ENCODE assay signal across 14 cellular contexts in genomic region chr16:30767767-30768465, GRCh38. TPM values are rescaled to one million over a fixed set of nuclear protein-coding genes. Genes with fewer than 3 reads are reported as not detected.
A peak's percentile ranks its signal among the peaks of the same experiment; 100 is the strongest.
DNase-seq lines count a peak whose midpoint lies in the region; ATAC-seq, FAIRE-seq and TF ChIP-seq lines count a peak whose summit lies in the region.
"Had no signal": no experiment of that assay in that cellular context is flagged by ENCODE, and none has a peak within 500 bp of the region (broad histone marks: within the 10 kb centered on the region; RNA-seq: fewer than 3 reads in every experiment).

No MANE protein-coding gene starts in this region.

- TF ChIP-seq CTCF in GM12878 (IDR thresholded peaks at IDR 0.05 in 2 of 3, conservative IDR thresholded peaks at IDR 0.05 in 1 of 3; ENCODE audit: control insufficient read depth in 2 of 3, extremely low read depth in 1 of 3, insufficient read depth in 1 of 3, low read depth in 3 of 3, low read length in 3 of 3) (no peak), esophagus squamous epithelium (IDR thresholded peaks at IDR 0.05) (no peak)

- H3K27ac ChIP-seq in GM12878 (ENCODE audit: control insufficient read depth, insufficient read depth) (no peak overlapping the region), esophagus squamous epithelium (no peak overlapping the region)
- H3K27ac ChIP-seq: prostate gland had no signal

- POLR2A ChIA-PET in GM12878 (lab: Charles Lee), result interaction anchor here (0.5 kb wide), 1 partner anchor 283 kb away, joined by 3 read pairs; no protein-coding TSS in a partner anchor

- H3K36me3 ChIP-seq in GM12878 (ENCODE audit: control insufficient read depth in 2 of 2, insufficient read depth in 2 of 2, low read length in 1 of 2) (peaks cover 45 to 47% of the 10 kb centered on the region in 2 experiments; a peak in 3 of 4 replicates), esophagus squamous epithelium (peaks cover 66 to 99% (median 81%) of the 10 kb centered on the region in 3 donors)

- RAD21 ChIA-PET in GM12878 (lab: Charles Lee; ENCODE audit: unreplicated experiment), result no interaction called here

- FAIRE-seq in GM12878 (lab: Jason Lieb, UNC), result no peak
- FAIRE-seq in RCC 7860 (lab: Jason Lieb, UNC), result no peak
- FAIRE-seq: colon, H1 had no signal

- SMC1A ChIA-PET in GM12878 (lab: Charles Lee; ENCODE audit: uncharacterized antibody, unreplicated experiment), result no interaction called here

- CTCF ChIA-PET in GM12878 (lab: Yijun Ruan, JAX), result interaction anchor here (3.6 kb wide), 1 partner anchor 47 kb away, joined by 13 read pairs; no protein-coding TSS in a partner anchor

- ATAC-seq in GM18867 (IDR thresholded peaks at IDR 0.05; ENCODE audit: unreplicated experiment) (peak; percentile 47), GM12878 (peak; percentile 74), memory B cell (ENCODE audit: low read depth) (peak; percentile 91)

- H3K9me3 Mint-ChIP-seq in memory B cell, result no peaks in the 10 kb centered on the region
- H3K9me3 Mint-ChIP-seq: nephron progenitor cell had no signal

- intact Hi-C loops in GM12878 (cut with micrococcal nuclease; ENCODE audit: unreplicated experiment) (no loop called here), esophagus squamous epithelium (cut with DNase I) (no loop called here)

- in situ Hi-C loops in GM12878 (cut with MboI), result loop anchor here (25.0 kb wide), 1 partner anchor 1119 kb away; no protein-coding TSS in a partner anchor

- H3K4me1 ChIP-seq in GM12878 (ENCODE audit: control insufficient read depth, insufficient read depth, low read length), result peaks cover 6% of the 10 kb centered on the region
- H3K4me1 ChIP-seq in esophagus squamous epithelium, result peaks cover 7 to 18% (median 7%) of the 10 kb centered on the region in 3 donors

- H3K4me3 Mint-ChIP-seq in memory B cell, result peak overlapping the region; percentile 24
- H3K4me3 Mint-ChIP-seq: nephron progenitor cell had no signal

- no peaks in the 10 kb centered on the region for H4K20me1 ChIP-seq in GM12878 (ENCODE audit: control insufficient read depth, insufficient read depth)

- H3K4me2 ChIP-seq in GM12878 (ENCODE audit: control insufficient read depth, insufficient read depth), result no peak overlapping the region
- H3K4me2 ChIP-seq: smooth muscle cell had no signal

- peaks cover 7% of the 10 kb centered on the region for H3K79me2 ChIP-seq in GM12878 (ENCODE audit: control insufficient read depth, insufficient read depth, low read length)

- no peak for DNase-seq in GM12878 (ENCODE audit: low read depth, low spot score)
- peak in 1 of 2 donors; percentile 58 for DNase-seq in memory B cell (ENCODE audit: low spot score in 2 of 2)
- DNase-seq in NCI-H2227 treated with DMSO at 0.1 percent for 48 hours (lab: John Stamatoyannopoulos, UW), result no peak
- no peak for DNase-seq in RCC 7860 (ENCODE audit: low spot score)
- no peak for DNase-seq in esophagus squamous epithelium (lab: John Stamatoyannopoulos, UW)
- DNase-seq: Caco-2, foreskin melanocyte, NCI-H1694 treated with DMSO at 0.1 percent for 48 hours, nephron progenitor cell had no signal

- no peak overlapping the region for H3K9ac ChIP-seq in GM12878 (ENCODE audit: control insufficient read depth, insufficient read depth, low read length)

- H3K27ac Mint-ChIP-seq in memory B cell, result peak overlapping the region; percentile 41

- no peak for TF ChIP-seq RAD21 in GM12878 (IDR thresholded peaks at IDR 0.05; ENCODE audit: insufficient read depth, low read depth, low read length)

- H3K4me1 Mint-ChIP-seq in memory B cell, result peaks cover 27% of the 10 kb centered on the region

- H3K27me3 Mint-ChIP-seq in memory B cell, result no peaks in the 10 kb centered on the region

- H3K9me3 ChIP-seq in GM12878 (replicated peaks; ENCODE audit: control insufficient read depth, insufficient read depth, low read length) (no peaks in the 10 kb centered on the region), esophagus squamous epithelium (no peaks in the 10 kb centered on the region)
- H3K9me3 ChIP-seq: Caco-2, prostate gland had no signal

- 76% methylated on average over 18 of the region's 18 CpGs for WGBS in GM12878 (ENCODE audit: insufficient coverage, insufficient replicate concordance, low lambda C conversion rate, missing lambda C conversion rate)
- WGBS in esophagus squamous epithelium, 2 donors, result 87 to 88% methylated on average over 9 of the region's 18 CpGs

- TF ChIP-seq EP300 in GM12878 (IDR thresholded peaks at IDR 0.05; ENCODE audit: borderline replicate concordance in 1 of 2, control insufficient read depth in 1 of 2, low read depth in 2 of 2, low read length in 2 of 2), result no peak

- H3K36me3 Mint-ChIP-seq in memory B cell, result peaks cover 43% of the 10 kb centered on the region

- no TSS peak for BruUV-seq in GM12878 (replicated peaks; lab: Mats Ljungman, UMichigan)

- H3K27me3 ChIP-seq in GM12878 (replicated peaks in 1 of 2; ENCODE audit: control insufficient read depth in 2 of 2, insufficient read depth in 2 of 2, low read length in 1 of 2) (no peaks in the 10 kb centered on the region), esophagus squamous epithelium (no peaks in the 10 kb centered on the region)

- no peak overlapping the region for H2AFZ ChIP-seq in GM12878 (ENCODE audit: control insufficient read depth, low read depth, low read length)

- H3K4me3 ChIP-seq in GM12878 (no peak overlapping the region), esophagus squamous epithelium (no peak overlapping the region)
- H3K4me3 ChIP-seq: prostate gland, smooth muscle cell had no signal

- TF ChIP-seq POLR2A in GM12878 (IDR thresholded peaks at IDR 0.05; ENCODE audit: low read depth, low read length) (no peak), esophagus squamous epithelium (IDR thresholded peaks at IDR 0.05) (no peak)

RNA-seq across cellular contexts. Expression of gene RNF40, which starts 5.8 kb away (rescaled TPM):
- total RNA-seq in GM12878 (2013; cell fraction: nucleolus; rRNA removed), result 82.9 and 87.4 TPM in 2 replicates
- total RNA-seq in GM12878 (2014; rRNA removed), result 59.0 and 61.7 TPM in 2 replicates
- total RNA-seq in GM12878 (2014; rRNA removed; fragmentation: Illumina TruSeq; extraction: Trizol), result 32.7 and 40.7 TPM in 2 replicates
- total RNA-seq in GM12878 (2021), result 76.8 and 84.7 TPM in 2 replicates
- polyA plus RNA-seq in GM12878 (2011; ENCODE audit: low read depth), result 21.7 TPM
- polyA plus RNA-seq in GM12878 (2011; rRNA removed), result 38.0 and 64.5 TPM in 2 replicates
- 46.3 and 55.2 TPM in 2 replicates for polyA plus RNA-seq in GM12878 (2011; cell fraction: cytosol; rRNA removed)
- polyA plus RNA-seq in GM12878 (2011; cell fraction: nucleus; rRNA removed), result 89.1 and 96.4 TPM in 2 replicates
- polyA plus RNA-seq in GM12878 (2012), result 38.1 and 38.2 TPM in 2 replicates
- 55.1 and 57.7 TPM in 2 replicates for polyA plus RNA-seq in GM12878 (2014; fragmentation: Illumina TruSeq; extraction: Trizol)
- polyA plus RNA-seq in GM12878 (2014; fragmentation: Nextera tagmentation; extraction: Ambion mirVana), result 1 to 10 TPM; 3.7 to 8.0 TPM
- 43.2 and 55.6 TPM in 2 replicates for polyA plus RNA-seq in GM12878 (2014; rRNA removed)
- 10 to 100 TPM; 93.2 to 97.6 TPM for polyA plus RNA-seq in GM12878 (2016; fragmentation: Nextera tagmentation; extraction: Ambion mirVana)
- 61.7 and 73.7 TPM in 2 replicates for polyA minus RNA-seq in GM12878 (2011; rRNA and poly(A)+ RNA removed)
- 24.1 and 31.3 TPM in 2 replicates for polyA minus RNA-seq in GM12878 (2011; cell fraction: cytosol; rRNA and poly(A)+ RNA removed)
- 30.2 and 46.3 TPM in 2 replicates for polyA minus RNA-seq in GM12878 (2011; cell fraction: nucleus; rRNA and poly(A)+ RNA removed)
- 10 to 100 TPM; 53.8 to 81.1 (median 73.4) TPM for total RNA-seq in esophagus squamous epithelium

RNA-seq across cellular contexts. Expression of gene CFAP119, which starts 6.1 kb away (rescaled TPM):
- 3.5 and 5.5 TPM in 2 replicates for total RNA-seq in GM12878 (2013; cell fraction: nucleolus; rRNA removed)
- total RNA-seq in GM12878 (2014; rRNA removed) (4.3 and 6.2 TPM in 2 replicates), GM12878 (2014; rRNA removed; fragmentation: Illumina TruSeq; extraction: Trizol) (2.2 and 4.2 TPM in 2 replicates), GM12878 (2021) (5.8 and 7.3 TPM in 2 replicates), esophagus squamous epithelium (1 to 10 TPM in 3 of 4 donors, not detected in 1; 1.3 to 5.0 (median 3.4) TPM)
- 3.2 TPM for polyA plus RNA-seq in GM12878 (2011; ENCODE audit: low read depth)
- polyA plus RNA-seq in GM12878 (2011; rRNA removed) (3.4 and 3.6 TPM in 2 replicates), GM12878 (2014; fragmentation: Illumina TruSeq; extraction: Trizol) (0.52 and 4.2 TPM in 2 replicates), GM12878 (2014; fragmentation: Nextera tagmentation; extraction: Ambion mirVana) (1 to 10 TPM; 3.2 to 3.9 TPM), GM12878 (2014; rRNA removed) (9.4 and 12.9 TPM in 2 replicates), GM12878 (2016; fragmentation: Nextera tagmentation; extraction: Ambion mirVana) (1 to 10 TPM; 6.7 to 8.7 TPM)
- polyA plus RNA-seq in GM12878 (2011; cell fraction: cytosol; rRNA removed), result 4.8 and 7.6 TPM in 2 replicates
- 29.5 and 32.9 TPM in 2 replicates for polyA plus RNA-seq in GM12878 (2011; cell fraction: nucleus; rRNA removed)
- polyA plus RNA-seq in GM12878 (2012), result 3.7 and 5.4 TPM in 2 replicates
- 1.1 and 1.6 TPM in 2 replicates for polyA minus RNA-seq in GM12878 (2011; rRNA and poly(A)+ RNA removed)
- 1.5 and 3.6 TPM in 2 replicates for polyA minus RNA-seq in GM12878 (2011; cell fraction: cytosol; rRNA and poly(A)+ RNA removed)
- polyA minus RNA-seq in GM12878 (2011; cell fraction: nucleus; rRNA and poly(A)+ RNA removed), result 3.9 and 5.3 TPM in 2 replicates

RNA-seq across cellular contexts. Expression of gene ZNF629, which starts 19.1 kb away (rescaled TPM):
- total RNA-seq in GM12878 (2013; cell fraction: nucleolus; rRNA removed), result 3.1 and 3.5 TPM in 2 replicates
- 0.51 and 0.54 TPM in 2 replicates for total RNA-seq in GM12878 (2014; rRNA removed)
- total RNA-seq in GM12878 (2014; rRNA removed; fragmentation: Illumina TruSeq; extraction: Trizol), result 0.28 and 0.45 TPM in 2 replicates
- 0.69 and 0.77 TPM in 2 replicates for total RNA-seq in GM12878 (2021)
- polyA plus RNA-seq in GM12878 (2011; ENCODE audit: low read depth), result 1.2 TPM
- 0.06 and 0.12 TPM in 2 replicates for polyA plus RNA-seq in GM12878 (2011; rRNA removed)
- polyA plus RNA-seq in GM12878 (2011; cell fraction: cytosol; rRNA removed), result 0.12 and 0.13 TPM in 2 replicates
- polyA plus RNA-seq in GM12878 (2011; cell fraction: nucleus; rRNA removed), result 0.43 and 0.50 TPM in 2 replicates
- 2.2 and 2.5 TPM in 2 replicates for polyA plus RNA-seq in GM12878 (2012)
- polyA plus RNA-seq in GM12878 (2014; fragmentation: Illumina TruSeq; extraction: Trizol), result 0.48 and 0.59 TPM in 2 replicates
- polyA plus RNA-seq in GM12878 (2014; fragmentation: Nextera tagmentation; extraction: Ambion mirVana), result under 1 TPM; 0.02 to 0.07 TPM
- polyA plus RNA-seq in GM12878 (2014; rRNA removed), result 0.35 and 0.38 TPM in 2 replicates
- polyA plus RNA-seq in GM12878 (2016; fragmentation: Nextera tagmentation; extraction: Ambion mirVana), result under 1 TPM; 0.32 to 0.62 TPM
- polyA minus RNA-seq in GM12878 (2011; rRNA and poly(A)+ RNA removed), result 0.15 TPM in 2 replicates
- polyA minus RNA-seq in GM12878 (2011; cell fraction: cytosol; rRNA and poly(A)+ RNA removed), result 0.21 TPM in 1 of 2 replicates, not detected in the other
- 0.29 and 0.36 TPM in 2 replicates for polyA minus RNA-seq in GM12878 (2011; cell fraction: nucleus; rRNA and poly(A)+ RNA removed)
- total RNA-seq in esophagus squamous epithelium, result 10 to 100 TPM in 1 of 4 donors, 1 to 10 TPM in 3; 5.0 to 11.4 (median 6.2) TPM

RNA-seq across cellular contexts. Expression of gene PHKG2, which starts 19.7 kb away (rescaled TPM):
- total RNA-seq in GM12878 (2013; cell fraction: nucleolus; rRNA removed), result 38.4 and 43.6 TPM in 2 replicates
- total RNA-seq in GM12878 (2014; rRNA removed), result 41.8 and 43.9 TPM in 2 replicates
- 18.3 and 19.7 TPM in 2 replicates for total RNA-seq in GM12878 (2014; rRNA removed; fragmentation: Illumina TruSeq; extraction: Trizol)
- 35.8 and 38.0 TPM in 2 replicates for total RNA-seq in GM12878 (2021)
- polyA plus RNA-seq in GM12878 (2011; ENCODE audit: low read depth), result 16.3 TPM
- 26.6 and 36.1 TPM in 2 replicates for polyA plus RNA-seq in GM12878 (2011; rRNA removed)
- polyA plus RNA-seq in GM12878 (2011; cell fraction: cytosol; rRNA removed), result 42.5 and 54.9 TPM in 2 replicates
- polyA plus RNA-seq in GM12878 (2011; cell fraction: nucleus; rRNA removed), result 131 and 156 TPM in 2 replicates
- 26.0 and 30.1 TPM in 2 replicates for polyA plus RNA-seq in GM12878 (2012)
- polyA plus RNA-seq in GM12878 (2014; fragmentation: Illumina TruSeq; extraction: Trizol), result 26.0 and 36.4 TPM in 2 replicates
- polyA plus RNA-seq in GM12878 (2014; fragmentation: Nextera tagmentation; extraction: Ambion mirVana), result 1 to 10 TPM; 5.2 to 8.8 TPM
- polyA plus RNA-seq in GM12878 (2014; rRNA removed), result 47.4 and 54.2 TPM in 2 replicates
- polyA plus RNA-seq in GM12878 (2016; fragmentation: Nextera tagmentation; extraction: Ambion mirVana), result 10 to 100 TPM; 47.3 to 50.1 TPM
- polyA minus RNA-seq in GM12878 (2011; rRNA and poly(A)+ RNA removed), result 25.9 and 39.8 TPM in 2 replicates
- 12.4 and 13.7 TPM in 2 replicates for polyA minus RNA-seq in GM12878 (2011; cell fraction: cytosol; rRNA and poly(A)+ RNA removed)
- polyA minus RNA-seq in GM12878 (2011; cell fraction: nucleus; rRNA and poly(A)+ RNA removed), result 22.2 and 47.6 TPM in 2 replicates
- total RNA-seq in esophagus squamous epithelium, result 10 to 100 TPM; 18.6 to 27.8 (median 21.7) TPM
